18 cellular contexts compared by ENCODE assay signal in genomic region chr14:104218361-104219180, GRCh38.
DNase-seq lines count a peak whose midpoint lies in the region; ATAC-seq and TF ChIP-seq lines count a peak whose summit lies in the region.
"Had no signal": no experiment of that assay in that cellular context is flagged by ENCODE, and none has a peak within 500 bp of the region (broad histone marks: within the 10 kb centered on the region; RNA-seq: fewer than 3 reads in every experiment).

No MANE protein-coding gene starts in this region.

- TF ChIP-seq POLR2A in sigmoid colon (IDR thresholded peaks at IDR 0.05), result no peak

- H3K36me3 Mint-ChIP-seq in endodermal cell (ENCODE audit: low read depth) (no peaks in the 10 kb centered on the region), immature natural killer cell (no peaks in the 10 kb centered on the region)
- H3K36me3 Mint-ChIP-seq: CD4-positive, CD25-positive, alpha-beta regulatory T cell had no signal

- H3K9me3 ChIP-seq in endodermal cell (ENCODE audit: control insufficient read depth, low read length) (no peaks in the 10 kb centered on the region), sigmoid colon (no peaks in the 10 kb centered on the region)

- H3K27me3 Mint-ChIP-seq in endodermal cell (ENCODE audit: insufficient read depth) (peaks cover 3% of the 10 kb centered on the region), immature natural killer cell (ENCODE audit: low read depth in 3 of 3) (peaks cover 0 to 2% (median 2%) of the 10 kb centered on the region in 3 donors)
- H3K27me3 Mint-ChIP-seq: CD4-positive, CD25-positive, alpha-beta regulatory T cell had no signal

- no peak overlapping the region for H3K4me3 Mint-ChIP-seq in endodermal cell
- no peak overlapping the region for H3K4me3 Mint-ChIP-seq in immature natural killer cell
- H3K4me3 Mint-ChIP-seq: CD4-positive, CD25-positive, alpha-beta regulatory T cell had no signal

- H3K9ac ChIP-seq in endodermal cell (ENCODE audit: extremely low read depth, low read length, poor library complexity, severe bottlenecking), result no peak overlapping the region
- H3K9ac ChIP-seq: KMS-11 had no signal

- peak; percentile 61 for DNase-seq in NCI-H82 (lab: John Stamatoyannopoulos, UW)
- no peak for DNase-seq in NCI-H82 treated with DMSO at 0.1 percent for 48 hours (lab: John Stamatoyannopoulos, UW; ENCODE audit: unreplicated experiment)
- DNase-seq in NCI-H524 (lab: John Stamatoyannopoulos, UW), result peak; percentile 66 to 71
- DNase-seq in endodermal cell, result peak; percentile 62
- peak; percentile 50 for DNase-seq in sigmoid colon
- no peak for DNase-seq in COLO668 (lab: John Stamatoyannopoulos, UW; ENCODE audit: unreplicated experiment)
- no peak for DNase-seq in immature natural killer cell
- DNase-seq: AML-193; CD4-positive, CD25-positive, alpha-beta regulatory T cell; EL; NCI-H2029 treated with DMSO at 0.1 percent for 48 hours; NCI-H2171; SHP77 treated with DMSO at 0.1 percent for 48 hours had no signal

- H3K4me3 ChIP-seq in endodermal cell (ENCODE audit: low read length), result no peak overlapping the region
- H3K4me3 ChIP-seq in sigmoid colon, result no peak overlapping the region
- H3K4me3 ChIP-seq: GM12878 had no signal

- 83 to 89% methylated on average over 16 to 22 of the region's 22 CpGs for WGBS in endodermal cell (ENCODE audit: insufficient coverage in 1 of 2, insufficient read length in 1 of 2), 2 experiments
- WGBS in sigmoid colon, 2 donors, result 84 to 90% methylated on average over 22 of the region's 22 CpGs

- no peak for ATAC-seq in HG02870 (IDR thresholded peaks at IDR 0.05; ENCODE audit: unreplicated experiment)
- ATAC-seq: GM12878, SK-N-SH treated with all-trans-retinoic acid at 6 μM for 48 hours had no signal

- H3K36me3 ChIP-seq in endodermal cell (ENCODE audit: control insufficient read depth, insufficient read depth, low read length), result no peaks in the 10 kb centered on the region
- H3K36me3 ChIP-seq in sigmoid colon, result no peaks in the 10 kb centered on the region

- no peak for TF ChIP-seq CTCF in endodermal cell (conservative IDR thresholded peaks at IDR 0.05)
- no peak for TF ChIP-seq CTCF in sigmoid colon (IDR thresholded peaks at IDR 0.05)

- H3K27ac ChIP-seq in endodermal cell (ENCODE audit: low read depth, low read length), result no peak overlapping the region
- H3K27ac ChIP-seq in sigmoid colon, result no peak overlapping the region
- H3K27ac ChIP-seq: 22Rv1, KMS-11 had no signal

- H3K4me1 ChIP-seq in endodermal cell (ENCODE audit: control insufficient read depth, insufficient read depth, low read length) (peaks cover 7% of the 10 kb centered on the region), sigmoid colon (peaks cover 0 to 5% (median 0%) of the 10 kb centered on the region in 4 donors)

- H3K4me1 Mint-ChIP-seq in endodermal cell (peaks cover 6% of the 10 kb centered on the region), immature natural killer cell (no peaks in the 10 kb centered on the region)

- H3K27ac Mint-ChIP-seq in endodermal cell, result no peak overlapping the region
- H3K27ac Mint-ChIP-seq in immature natural killer cell, result no peak overlapping the region
- H3K27ac Mint-ChIP-seq: CD4-positive, CD25-positive, alpha-beta regulatory T cell had no signal

- no peaks in the 10 kb centered on the region for H3K9me3 Mint-ChIP-seq in endodermal cell
- H3K9me3 Mint-ChIP-seq in immature natural killer cell, result no peaks in the 10 kb centered on the region
- H3K9me3 Mint-ChIP-seq: CD4-positive, CD25-positive, alpha-beta regulatory T cell had no signal

- H3K27me3 ChIP-seq in endodermal cell (ENCODE audit: control insufficient read depth, insufficient read depth, low read length, poor library complexity, severe bottlenecking), result no peaks in the 10 kb centered on the region
- H3K27me3 ChIP-seq in sigmoid colon, result peaks cover 0 to 12% (median 0%) of the 10 kb centered on the region in 3 donors

- intact Hi-C loops in sigmoid colon (cut with DNase I), result no loop called here

- no peak for TF ChIP-seq EP300 in sigmoid colon (IDR thresholded peaks at IDR 0.05)

Comparison
In these comparisons a context has a peak if more than half of its experiments do, and no peak if none do; other contexts are left out.
1. DNase-seq: peak in NCI-H82 (single experiment), NCI-H524 (2 of 2), endodermal cell (single experiment) and sigmoid colon (single experiment); none in NCI-H82 treated with DMSO at 0.1 percent for 48 hours (single experiment), COLO668 (single experiment) and immature natural killer cell (0 of 3).